Comparison of ENCODE assay signal across 14 cellular contexts in the genomic region with DNA sequence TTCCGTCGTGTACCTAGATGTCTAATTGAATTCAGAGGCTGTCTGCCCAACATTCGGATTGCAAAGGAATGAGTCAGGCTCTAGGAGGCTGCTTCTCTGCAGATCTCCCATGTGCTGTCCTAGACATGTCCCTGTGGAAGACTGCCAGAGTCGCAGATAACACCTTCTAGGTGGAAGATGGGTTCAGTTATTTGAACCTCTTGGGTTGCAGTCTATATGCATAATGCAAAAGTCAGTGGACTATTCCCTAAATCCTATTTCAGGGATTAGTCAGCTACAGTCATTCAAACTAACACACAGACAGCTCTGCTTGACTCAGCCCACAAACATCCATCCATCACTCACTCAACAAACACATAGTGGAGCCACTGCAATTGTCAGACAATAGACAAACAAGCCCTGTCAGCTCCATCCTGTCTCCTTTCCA.
DNase-seq lines count a peak whose midpoint lies in the region; ATAC-seq, FAIRE-seq and TF ChIP-seq lines count a peak whose summit lies in the region.
"Had no signal": no experiment of that assay in that cellular context is flagged by ENCODE, and none has a peak within 500 bp of the region (broad histone marks: within the 10 kb centered on the region; RNA-seq: fewer than 3 reads in every experiment).

No MANE protein-coding gene starts in this region.

- H3K4me3 ChIP-seq in GM23248 = no peak overlapping the region
- H3K4me3 ChIP-seq in RWPE2 (ENCODE audit: severe bottlenecking) = no peak overlapping the region
- H3K4me3 ChIP-seq in fibroblast of mammary gland (ENCODE audit: control insufficient read depth, low read depth, low read length) = no peak overlapping the region
- no peak overlapping the region for H3K4me3 ChIP-seq in smooth muscle cell
- H3K4me3 ChIP-seq: neural progenitor cell had no signal

- H3K27ac ChIP-seq in GM23248 (no peak overlapping the region), RWPE2 (ENCODE audit: poor library complexity, severe bottlenecking) (peak overlapping the region; percentile 19), smooth muscle cell (ENCODE audit: low read depth) (peak overlapping the region; percentile 47)
- H3K27ac ChIP-seq: neural progenitor cell had no signal

- TF ChIP-seq CTCF in RWPE2 (IDR thresholded peaks at IDR 0.05; ENCODE audit: poor library complexity, severe bottlenecking) = no peak
- TF ChIP-seq CTCF in fibroblast of mammary gland (conservative IDR thresholded peaks at IDR 0.05; ENCODE audit: control insufficient read depth, insufficient read depth, low read depth, low read length) = no peak
- TF ChIP-seq CTCF in smooth muscle cell (IDR thresholded peaks at IDR 0.05; ENCODE audit: borderline replicate concordance, insufficient read depth, poor library complexity, severe bottlenecking) = no peak

- no peaks in the 10 kb centered on the region for H4K20me1 ChIP-seq in GM23248 (ENCODE audit: insufficient read depth)
- H4K20me1 ChIP-seq in smooth muscle cell (ENCODE audit: low read depth) = no peaks in the 10 kb centered on the region

- H3F3A ChIP-seq in GM23248 (ENCODE audit: insufficient read depth) = no peaks in the 10 kb centered on the region
- peaks cover 4% of the 10 kb centered on the region for H3F3A ChIP-seq in smooth muscle cell (ENCODE audit: low read depth)

- ATAC-seq in RWPE2 (ENCODE audit: low read depth) (peak; percentile 94), HG03565 (IDR thresholded peaks at IDR 0.05; ENCODE audit: unreplicated experiment) (no peak)

- in situ Hi-C loops in GM23248 (cut with MboI) = no loop called here

- H3K79me2 ChIP-seq in GM23248 (ENCODE audit: insufficient read depth) = no peaks in the 10 kb centered on the region
- no peaks in the 10 kb centered on the region for H3K79me2 ChIP-seq in smooth muscle cell (ENCODE audit: low read depth)

- no peak overlapping the region for H3K9ac ChIP-seq in GM23248
- H3K9ac ChIP-seq in smooth muscle cell (ENCODE audit: low read depth) = no peak overlapping the region
- H3K9ac ChIP-seq: neural progenitor cell had no signal

- H3K27me3 ChIP-seq in GM23248 (replicated peaks; ENCODE audit: insufficient read depth) = no peaks in the 10 kb centered on the region
- H3K27me3 ChIP-seq in RWPE2 (ENCODE audit: insufficient read depth, poor library complexity, severe bottlenecking) = no peaks in the 10 kb centered on the region
- H3K27me3 ChIP-seq in smooth muscle cell (ENCODE audit: low read depth) = no peaks in the 10 kb centered on the region
- H3K27me3 ChIP-seq: neural progenitor cell had no signal

- H3K4me1 ChIP-seq in GM23248 (ENCODE audit: insufficient read depth) (no peaks in the 10 kb centered on the region), RWPE2 (ENCODE audit: insufficient read depth, poor library complexity, severe bottlenecking) (no peaks in the 10 kb centered on the region), smooth muscle cell (ENCODE audit: low read depth) (no peaks in the 10 kb centered on the region)
- H3K4me1 ChIP-seq: neural progenitor cell had no signal

- no peaks in the 10 kb centered on the region for H3K9me2 ChIP-seq in GM23248 (ENCODE audit: insufficient read depth)

- H2AFZ ChIP-seq in GM23248 = no peak overlapping the region
- peak overlapping the region; percentile 2 for H2AFZ ChIP-seq in smooth muscle cell (ENCODE audit: low read depth)
- H2AFZ ChIP-seq: neural progenitor cell had no signal

- FAIRE-seq in GM12891 (lab: Jason Lieb, UNC) = no peak
- FAIRE-seq: colon had no signal

- H3K36me3 ChIP-seq in GM23248 (ENCODE audit: low read depth) (no peaks in the 10 kb centered on the region), RWPE2 (ENCODE audit: low read depth) (no peaks in the 10 kb centered on the region), smooth muscle cell (ENCODE audit: low read depth) (no peaks in the 10 kb centered on the region)
- H3K36me3 ChIP-seq: neural progenitor cell had no signal

- WGBS in GM23248 (ENCODE audit: low coverage in 1 of 2, low lambda C conversion rate in 2 of 2, missing lambda C conversion rate in 2 of 2), 2 experiments = 16 to 20% methylated on average over 4 of the region's 4 CpGs
- 17% methylated on average over 4 of the region's 4 CpGs for WGBS in smooth muscle cell (ENCODE audit: low lambda C conversion rate)

- peak; percentile 51 for DNase-seq in GM23248
- DNase-seq in RWPE2 (ENCODE audit: low spot score) = no peak
- DNase-seq in fibroblast of mammary gland (ENCODE audit: low read depth) = peak; percentile 61
- no peak for DNase-seq in smooth muscle cell (lab: John Stamatoyannopoulos, UW; ENCODE audit: unreplicated experiment)
- no peak for DNase-seq in COLO829 (ENCODE audit: low spot score)
- no peak for DNase-seq in GM12891 (ENCODE audit: insufficient read length, low spot score)
- DNase-seq: HCEC 1CT; midbrain; NCI-H69; stimulated activated CD4-positive, alpha-beta T cell treated with anti-CD3 and anti-CD28 coated beads, Interleukin-1b, Interleukin-23, amount 100 ng/mL, for 48 hours; substantia nigra had no signal

- TF ChIP-seq POLR2A in GM12891 (IDR thresholded peaks at IDR 0.05; ENCODE audit: low read depth, low read length) = no peak

- H3K4me2 ChIP-seq in GM23248 (ENCODE audit: unreplicated experiment) (no peak overlapping the region), smooth muscle cell (no peak overlapping the region)
- H3K4me2 ChIP-seq: neural progenitor cell had no signal

- H3K9me3 ChIP-seq in GM23248 (ENCODE audit: low read depth) (no peaks in the 10 kb centered on the region), RWPE2 (ENCODE audit: severe bottlenecking) (no peaks in the 10 kb centered on the region), smooth muscle cell (replicated peaks; ENCODE audit: low read depth) (no peaks in the 10 kb centered on the region)

TF ChIP-seq in GM12891, 5 proteins besides CTCF, POLR2A, EP300 and RAD21:
- TF ChIP-seq PAX5 (IDR thresholded peaks at IDR 0.05; ENCODE audit: insufficient read depth, low read length, severe bottlenecking) = no peak
- TF ChIP-seq TAF1 (IDR thresholded peaks at IDR 0.05; ENCODE audit: low read depth, low read length) = no peak
- TF ChIP-seq POLR2AphosphoS5 (IDR thresholded peaks at IDR 0.05; ENCODE audit: low read depth, low read length) = no peak
- no peak for TF ChIP-seq SPI1 (IDR thresholded peaks at IDR 0.05; ENCODE audit: low read depth, low read length)
- no peak for TF ChIP-seq POU2F2 (IDR thresholded peaks at IDR 0.05; ENCODE audit: low read depth, low read length)

Comparison
In these comparisons a context has a peak if more than half of its experiments do, and no peak if none do; other contexts are left out.
1. DNase-seq: peak in GM23248 (single experiment) and fibroblast of mammary gland (single experiment); none in RWPE2 (single experiment), smooth muscle cell (single experiment), COLO829 (single experiment) and GM12891 (single experiment).